In the genomic region with DNA sequence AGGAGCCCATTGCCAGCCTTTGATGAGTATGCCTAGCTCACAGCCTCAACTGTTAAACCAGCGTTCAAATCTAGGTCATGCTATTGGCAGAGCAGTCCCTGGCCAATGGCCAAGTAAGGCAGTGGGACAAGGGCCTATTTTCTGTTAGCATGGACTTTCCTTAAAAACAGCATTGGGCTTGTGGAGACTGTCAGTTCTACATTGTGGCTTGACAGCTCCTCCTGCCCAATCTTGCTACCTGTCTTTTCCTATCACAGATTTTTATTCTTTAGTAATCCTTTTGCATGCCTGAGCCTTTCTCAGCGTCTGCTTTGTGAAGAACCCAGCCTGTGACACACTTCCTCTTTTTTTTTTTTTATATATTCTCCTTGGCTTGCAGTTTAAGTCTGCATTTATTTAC, we compare ENCODE assay signal across 1 cellular context.
A peak's percentile ranks its signal among the peaks of the same experiment; 100 is the strongest.
TF ChIP-seq lines count a peak whose summit lies in the region.

No MANE protein-coding gene starts in this region.

TF ChIP-seq in GM12878, 131 proteins besides CTCF, POLR2A, EP300 and RAD21 (continued from another document):
- TF ChIP-seq NKRF (conservative IDR thresholded peaks at IDR 0.05) (no peak), RELB (IDR thresholded peaks at IDR 0.05; ENCODE audit: low read depth) (0 out of 2 replicates have a peak, but pooled peaks have one; percentile 9), BCL11A (IDR thresholded peaks at IDR 0.05; ENCODE audit: low read depth, low read length) (no peak), SPI1 (IDR thresholded peaks at IDR 0.05; ENCODE audit: borderline replicate concordance, insufficient read depth, low read depth, low read length) (peak; percentile 92), NR2C2 (IDR thresholded peaks at IDR 0.05; ENCODE audit: borderline replicate concordance, control insufficient read depth, insufficient read length, low read depth) (no peak)
